2 cellular contexts compared by ENCODE assay signal in genomic region chr12:68348419-68348818, GRCh38.
TF ChIP-seq lines count a peak whose summit lies in the region.

No MANE protein-coding gene starts in this region.

TF ChIP-seq in GM23338, 12 proteins besides CTCF, POLR2A, EP300 and RAD21 (continued from another document):
- TF ChIP-seq ZNF462 (CRISPR knock-in tag; IDR thresholded peaks at IDR 0.05): no peak
- TF ChIP-seq CREB1 (CRISPR knock-in tag; IDR thresholded peaks at IDR 0.05; ENCODE audit: low read depth): no peak
- TF ChIP-seq ETS1 (IDR thresholded peaks at IDR 0.05): no peak
- TF ChIP-seq ZNF114 (CRISPR knock-in tag; IDR thresholded peaks at IDR 0.05): no peak
- no peak for TF ChIP-seq ZNF331 (CRISPR knock-in tag; IDR thresholded peaks at IDR 0.05; ENCODE audit: low read depth)
- TF ChIP-seq POLR2AphosphoS5 (IDR thresholded peaks at IDR 0.05; ENCODE audit: low read depth): no peak
- no peak for TF ChIP-seq REST (IDR thresholded peaks at IDR 0.05; ENCODE audit: unreplicated experiment)

TF ChIP-seq in IMR-90, 13 proteins besides CTCF, POLR2A, EP300 and RAD21 (continued from another document):
- TF ChIP-seq USF2 (IDR thresholded peaks at IDR 0.05; ENCODE audit: low read depth, low read length) (no peak), SMC3 (IDR thresholded peaks at IDR 0.05; ENCODE audit: low read depth, low read length) (no peak), NFE2L2 (IDR thresholded peaks at IDR 0.05; ENCODE audit: low read depth, low read length) (no peak), RCOR1 (IDR thresholded peaks at IDR 0.05; ENCODE audit: insufficient replicate concordance, low read length) (no peak), CHD1 (IDR thresholded peaks at IDR 0.05; ENCODE audit: low read depth, low read length) (no peak)
- TF ChIP-seq, protein P1, sequence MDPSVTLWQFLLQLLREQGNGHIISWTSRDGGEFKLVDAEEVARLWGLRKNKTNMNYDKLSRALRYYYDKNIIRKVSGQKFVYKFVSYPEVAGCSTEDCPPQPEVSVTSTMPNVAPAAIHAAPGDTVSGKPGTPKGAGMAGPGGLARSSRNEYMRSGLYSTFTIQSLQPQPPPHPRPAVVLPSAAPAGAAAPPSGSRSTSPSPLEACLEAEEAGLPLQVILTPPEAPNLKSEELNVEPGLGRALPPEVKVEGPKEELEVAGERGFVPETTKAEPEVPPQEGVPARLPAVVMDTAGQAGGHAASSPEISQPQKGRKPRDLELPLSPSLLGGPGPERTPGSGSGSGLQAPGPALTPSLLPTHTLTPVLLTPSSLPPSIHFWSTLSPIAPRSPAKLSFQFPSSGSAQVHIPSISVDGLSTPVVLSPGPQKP (IDR thresholded peaks at IDR 0.05; ENCODE audit: borderline replicate concordance, low read depth, low read length): no peak
TF ChIP-seq in IMR-90: peak in this region for 0.
